ENCODE assay signal across 11 cellular contexts in the genomic region with DNA sequence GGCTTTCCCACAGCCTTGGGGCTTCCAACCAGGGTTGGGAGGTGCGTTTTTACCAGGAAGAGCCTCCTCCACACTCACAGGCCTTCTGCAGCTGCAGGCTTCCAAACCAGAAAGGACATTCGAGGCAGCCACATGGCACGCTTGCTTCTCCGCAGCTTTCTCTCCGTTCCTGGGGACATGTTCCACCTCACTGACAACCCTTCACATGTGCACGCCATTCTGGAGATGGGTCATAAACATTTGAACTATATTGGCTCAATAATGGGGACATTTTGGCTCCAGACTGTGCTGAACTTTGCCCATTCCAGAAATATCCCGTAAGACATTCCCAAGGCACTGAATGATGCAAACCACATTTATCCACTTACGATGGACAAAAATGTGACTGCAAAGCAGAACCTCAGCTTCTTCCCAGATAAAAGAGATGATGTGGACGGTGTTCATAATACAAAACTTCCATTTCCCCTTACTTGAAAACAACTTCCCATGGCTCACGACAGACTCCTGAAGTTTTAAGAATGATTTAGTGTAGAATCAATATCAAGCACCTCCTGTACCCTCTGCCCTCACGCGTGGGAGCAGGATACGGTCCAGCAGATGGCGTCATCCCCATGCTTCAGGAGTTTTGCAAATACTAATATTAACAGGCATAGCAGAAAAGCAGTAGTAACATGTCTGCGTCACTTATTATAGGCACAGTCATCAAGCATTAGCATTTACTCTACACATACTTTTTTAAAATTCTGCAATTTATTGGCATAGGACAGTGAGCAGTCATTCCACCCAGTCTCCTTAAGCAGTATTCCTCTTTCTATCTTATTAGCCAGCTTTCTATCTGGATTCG. TPM values are rescaled to one million over a fixed set of nuclear protein-coding genes. Genes with fewer than 3 reads are reported as not detected.
DNase-seq lines count a peak whose midpoint lies in the region; ATAC-seq, FAIRE-seq and TF ChIP-seq lines count a peak whose summit lies in the region.
"Had no signal": no experiment of that assay in that cellular context is flagged by ENCODE, and none has a peak within 500 bp of the region (broad histone marks: within the 10 kb centered on the region; RNA-seq: fewer than 3 reads in every experiment).

No MANE protein-coding gene starts in this region.

- peaks cover 32% of the 10 kb centered on the region for H3K27me3 Mint-ChIP-seq in endodermal cell (ENCODE audit: insufficient read depth)

- no peaks in the 10 kb centered on the region for H3K36me3 Mint-ChIP-seq in endodermal cell (ENCODE audit: low read depth)

- H3K36me3 ChIP-seq in endodermal cell (ENCODE audit: control insufficient read depth, insufficient read depth, low read length), result no peaks in the 10 kb centered on the region
- no peaks in the 10 kb centered on the region for H3K36me3 ChIP-seq in mucosa of rectum (ENCODE audit: control insufficient read depth in 2 of 2, insufficient read depth in 2 of 2, low read length in 2 of 2)

- H3K4me1 Mint-ChIP-seq in endodermal cell, result peaks cover 6% of the 10 kb centered on the region

- no peaks in the 10 kb centered on the region for H3K9me3 ChIP-seq in endodermal cell (ENCODE audit: control insufficient read depth, low read length)
- no peaks in the 10 kb centered on the region for H3K9me3 ChIP-seq in mucosa of rectum (ENCODE audit: control insufficient read depth in 2 of 2, low read length in 2 of 2)

- H3K4me3 ChIP-seq in endodermal cell (ENCODE audit: low read length), result no peak overlapping the region
- no peak overlapping the region for H3K4me3 ChIP-seq in mucosa of rectum (ENCODE audit: low read length in 2 of 2)

- ATAC-seq in HG02588 (IDR thresholded peaks at IDR 0.05; ENCODE audit: unreplicated experiment), result no peak
- ATAC-seq in GM19035 (IDR thresholded peaks at IDR 0.05; ENCODE audit: unreplicated experiment), result no peak
- no peak for ATAC-seq in activated CD4-positive, CD25-positive, alpha-beta regulatory T cell treated with anti-CD3 and anti-CD28 coated beads, Interleukin-2, amount 50 U/mL, for 24 hours
- ATAC-seq: left colon had no signal

- H3K27ac Mint-ChIP-seq in endodermal cell, result no peak overlapping the region

- 80 to 84% methylated on average over 13 to 16 of the region's 16 CpGs for WGBS in endodermal cell (ENCODE audit: insufficient coverage in 1 of 2, insufficient read length in 1 of 2), 2 experiments

- H3K9ac ChIP-seq in endodermal cell (ENCODE audit: extremely low read depth, low read length, poor library complexity, severe bottlenecking) (no peak overlapping the region), mucosa of rectum (ENCODE audit: low read depth in 1 of 2, low read length in 2 of 2) (no peak overlapping the region)

- no peak for FAIRE-seq in D721Med (lab: Jason Lieb, UNC)

- H3K27ac ChIP-seq in endodermal cell (ENCODE audit: low read depth, low read length) (no peak overlapping the region), mucosa of rectum (ENCODE audit: low read depth in 2 of 2, low read length in 2 of 2) (peak overlapping the region; percentile 24 to 35)

- no peak for DNase-seq in D721Med (ENCODE audit: insufficient read length, low spot score)
- DNase-seq in LoVo (ENCODE audit: low spot score), result peak; percentile 25
- DNase-seq in endodermal cell, result peak; percentile 75
- DNase-seq in NCI-H2029 (lab: John Stamatoyannopoulos, UW), result no peak
- DNase-seq: activated CD4-positive, CD25-positive, alpha-beta regulatory T cell treated with anti-CD3 and anti-CD28 coated beads, Interleukin-2, amount 50 U/mL, for 72 hours; left colon; NCI-H2227 treated with DMSO at 0.1 percent for 48 hours had no signal

- TF ChIP-seq CTCF in D721Med (IDR thresholded peaks at IDR 0.05; ENCODE audit: insufficient read depth, missing control alignments) (peak; percentile 56), endodermal cell (conservative IDR thresholded peaks at IDR 0.05) (peak; percentile 72)

- no peak overlapping the region for H3K4me3 Mint-ChIP-seq in endodermal cell

- H3K9me3 Mint-ChIP-seq in endodermal cell, result peaks cover 4% of the 10 kb centered on the region

- H3K4me1 ChIP-seq in endodermal cell (ENCODE audit: control insufficient read depth, insufficient read depth, low read length) (no peaks in the 10 kb centered on the region), mucosa of rectum (ENCODE audit: control insufficient read depth in 2 of 2, insufficient read depth in 2 of 2, low read length in 2 of 2) (peaks cover 0 to 2% of the 10 kb centered on the region in 2 donors)

- H3K27me3 ChIP-seq in endodermal cell (ENCODE audit: control insufficient read depth, insufficient read depth, low read length, poor library complexity, severe bottlenecking) (peaks cover 15% of the 10 kb centered on the region), mucosa of rectum (ENCODE audit: control insufficient read depth in 2 of 2, insufficient read depth in 2 of 2, low read length in 2 of 2) (peaks cover 7 to 15% of the 10 kb centered on the region in 2 donors)

RNA-seq across cellular contexts. Expression of a gene that starts 25.4 kb away (rescaled TPM):
- total RNA-seq in endodermal cell, result under 1 TPM in 1 of 2 donors, not detected in 1; 0.11 TPM
- polyA plus RNA-seq in endodermal cell (2013, experiment 1 of 2), result 0.43 TPM
- 0.46 TPM for polyA plus RNA-seq in endodermal cell (2013, experiment 2 of 2)

RNA-seq across cellular contexts. Expression of a gene that starts 52.1 kb away (rescaled TPM):
- total RNA-seq in endodermal cell, result 10 to 100 TPM in 1 of 2 donors, 1 to 10 TPM in 1; 7.8 to 41.3 TPM
- polyA plus RNA-seq in endodermal cell (2013, experiment 1 of 2), result 13.9 TPM
- polyA plus RNA-seq in endodermal cell (2013, experiment 2 of 2), result 19.2 TPM

Comparison
In these comparisons a context has a peak if more than half of its experiments do, and no peak if none do; other contexts are left out.
1. DNase-seq: peak in LoVo (single experiment) and endodermal cell (single experiment); none in D721Med (single experiment) and NCI-H2029 (single experiment).